In genomic region chr19:17338440-17339078, GRCh38 we compare ENCODE assay signal across 9 cellular contexts. TPM values are rescaled to one million over a fixed set of nuclear protein-coding genes. Genes with fewer than 3 reads are reported as not detected.
DNase-seq lines count a peak whose midpoint lies in the region; ATAC-seq and TF ChIP-seq lines count a peak whose summit lies in the region.
"Had no signal": no experiment of that assay in that cellular context is flagged by ENCODE, and none has a peak within 500 bp of the region (broad histone marks: within the 10 kb centered on the region; RNA-seq: fewer than 3 reads in every experiment).

No MANE protein-coding gene starts in this region.

- CTCF ChIA-PET in WTC11 (lab: Charles Lee) = interaction anchor here (0.5 to 3.0 kb wide), 13 partner anchors 9 to 238 kb away, joined by 3 to 11 read pairs (median 4); partner anchors contain the start of genes DDA1 and MRPL34

- POLR2A ChIA-PET in WTC11 (lab: Charles Lee) = interaction anchor here (1.0 to 1.6 kb wide), 4 partner anchors 10 to 33 kb away, joined by 3 to 11 read pairs (median 5); partner anchors contain the start of genes DDA1 and MRPL34

- no peak overlapping the region for H3K4me3 ChIP-seq in right cardiac atrium (ENCODE audit: low read length)

- no peaks in the 10 kb centered on the region for H3K9me3 Mint-ChIP-seq in activated CD4-positive, alpha-beta T cell treated with anti-CD3 and anti-CD28 coated beads, Interleukin-2, amount 10 ng/mL, durations not matched to agents 24 days and 14 days
- H3K9me3 Mint-ChIP-seq in WTC11 = no peaks in the 10 kb centered on the region
- H3K9me3 Mint-ChIP-seq in stimulated activated naive CD8-positive, alpha-beta T cell treated with anti-CD3 and anti-CD28 coated beads, Interleukin-15, amount 100 ng/mL, for 72 hours = no peaks in the 10 kb centered on the region

- H3K27me3 ChIP-seq in right cardiac atrium (ENCODE audit: control insufficient read depth, insufficient read depth) = no peaks in the 10 kb centered on the region

- ATAC-seq in WTC11 = no peak
- ATAC-seq in right cardiac atrium = no peak
- no peak for ATAC-seq in stimulated activated naive CD8-positive, alpha-beta T cell treated with anti-CD3 and anti-CD28 coated beads, Interleukin-15, amount 100 ng/mL, for 72 hours
- no peak for ATAC-seq in HG02938 (IDR thresholded peaks at IDR 0.05; ENCODE audit: unreplicated experiment)

- H3K27ac Mint-ChIP-seq in activated CD4-positive, alpha-beta T cell treated with anti-CD3 and anti-CD28 coated beads, Interleukin-2, amount 10 ng/mL, durations not matched to agents 24 days and 14 days = no peak overlapping the region
- no peak overlapping the region for H3K27ac Mint-ChIP-seq in WTC11
- H3K27ac Mint-ChIP-seq in stimulated activated naive CD8-positive, alpha-beta T cell treated with anti-CD3 and anti-CD28 coated beads, Interleukin-15, amount 100 ng/mL, for 72 hours = peak overlapping the region in 1 of 2 donors; percentile 7

- H3K4me1 ChIP-seq in right cardiac atrium (ENCODE audit: control insufficient read depth, insufficient read depth, low read length) = peaks cover 3% of the 10 kb centered on the region

- no peaks in the 10 kb centered on the region for H3K27me3 Mint-ChIP-seq in activated CD4-positive, alpha-beta T cell treated with anti-CD3 and anti-CD28 coated beads, Interleukin-2, amount 10 ng/mL, durations not matched to agents 24 days and 14 days
- H3K27me3 Mint-ChIP-seq in WTC11 (ENCODE audit: low read depth) = no peaks in the 10 kb centered on the region
- H3K27me3 Mint-ChIP-seq in stimulated activated naive CD8-positive, alpha-beta T cell treated with anti-CD3 and anti-CD28 coated beads, Interleukin-15, amount 100 ng/mL, for 72 hours = no peaks in the 10 kb centered on the region

- no peak for TF ChIP-seq CTCF in WTC11 (IDR thresholded peaks at IDR 0.05)
- no peak for TF ChIP-seq CTCF in GM13976 (IDR thresholded peaks at IDR 0.05; ENCODE audit: borderline replicate concordance, control extremely low read depth, extremely low read depth, insufficient read depth, missing control alignments)

- intact Hi-C loops in activated CD4-positive, alpha-beta T cell treated with anti-CD3 and anti-CD28 coated beads, Interleukin-2, amount 10 ng/mL, durations not matched to agents 24 days and 14 days (cut with micrococcal nuclease) = no loop called here
- intact Hi-C loops in right cardiac atrium (cut with DNase I) = no loop called here

- H3K4me3 Mint-ChIP-seq in activated CD4-positive, alpha-beta T cell treated with anti-CD3 and anti-CD28 coated beads, Interleukin-2, amount 10 ng/mL, durations not matched to agents 24 days and 14 days = peak overlapping the region; percentile 99
- peak overlapping the region; percentile 99 for H3K4me3 Mint-ChIP-seq in WTC11
- H3K4me3 Mint-ChIP-seq in stimulated activated naive CD8-positive, alpha-beta T cell treated with anti-CD3 and anti-CD28 coated beads, Interleukin-15, amount 100 ng/mL, for 72 hours = peak overlapping the region; percentile 91 to 95

- H3K9me3 ChIP-seq in right cardiac atrium (ENCODE audit: control insufficient read depth, low read length) = no peaks in the 10 kb centered on the region

- H3K27ac ChIP-seq in right cardiac atrium (ENCODE audit: low read length) = no peak overlapping the region

- H3K36me3 Mint-ChIP-seq in activated CD4-positive, alpha-beta T cell treated with anti-CD3 and anti-CD28 coated beads, Interleukin-2, amount 10 ng/mL, durations not matched to agents 24 days and 14 days (ENCODE audit: low read depth) = peaks cover 10% of the 10 kb centered on the region
- peaks cover 7% of the 10 kb centered on the region for H3K36me3 Mint-ChIP-seq in WTC11

- DNase-seq in activated CD4-positive, alpha-beta T cell treated with anti-CD3 and anti-CD28 coated beads, Interleukin-2, amount 10 ng/mL, durations not matched to agents 24 days and 14 days = no peak
- no peak for DNase-seq in activated CD4-positive, alpha-beta T cell treated with anti-CD3 and anti-CD28 coated beads for 1 hour
- DNase-seq in WTC11 (ENCODE audit: low spot score) (no peak), right cardiac atrium (peak; percentile 43 to 75 (median 66)), GM13976 (ENCODE audit: low spot score) (no peak)
- no peak for DNase-seq in stimulated activated naive CD8-positive, alpha-beta T cell treated with anti-CD3 and anti-CD28 coated beads, Interleukin-15, amount 100 ng/mL, for 72 hours
- no peak for DNase-seq in stimulated activated CD4-positive, alpha-beta T cell treated with anti-CD3 and anti-CD28 coated beads, Interleukin-2, amount 100 ng/mL, for 48 hours
- DNase-seq: central memory CD4-positive, alpha-beta T cell had no signal

- peaks cover 23% of the 10 kb centered on the region for H3K4me1 Mint-ChIP-seq in activated CD4-positive, alpha-beta T cell treated with anti-CD3 and anti-CD28 coated beads, Interleukin-2, amount 10 ng/mL, durations not matched to agents 24 days and 14 days
- H3K4me1 Mint-ChIP-seq in WTC11 = peaks cover 38% of the 10 kb centered on the region
- peaks cover 53% of the 10 kb centered on the region for H3K4me1 Mint-ChIP-seq in stimulated activated naive CD8-positive, alpha-beta T cell treated with anti-CD3 and anti-CD28 coated beads, Interleukin-15, amount 100 ng/mL, for 72 hours

- WGBS in right cardiac atrium = 93% methylated on average over 29 of the region's 29 CpGs

- in situ Hi-C loops in GM13976 (cut with MboI; ENCODE audit: low sequenced_read_pairs, unreplicated experiment) = no loop called here

TF ChIP-seq in WTC11, 78 proteins besides CTCF, POLR2A, EP300 and RAD21:
- no peak for TF ChIP-seq CREB1 (CRISPR knock-in tag; IDR thresholded peaks at IDR 0.05)
- TF ChIP-seq ETV6 (CRISPR knock-in tag; IDR thresholded peaks at IDR 0.05) = no peak
- peak; percentile 43; the same call in 1 of the 2 replicates for TF ChIP-seq FOXP4 (CRISPR knock-in tag; IDR thresholded peaks at IDR 0.05)
- no peak for TF ChIP-seq SOX15 (CRISPR knock-in tag; IDR thresholded peaks at IDR 0.05)

RNA-seq across cellular contexts. Expression of gene GTPBP3, which starts 1.2 kb away (rescaled TPM):
- total RNA-seq in activated CD4-positive, alpha-beta T cell treated with anti-CD3 and anti-CD28 coated beads, Interleukin-2, amount 10 ng/mL, durations not matched to agents 24 days and 14 days = 69.9 and 70.3 TPM in 2 replicates
- total RNA-seq in WTC11 (2021) = 79.1 to 93.0 TPM (median 80.8 TPM) in 3 replicates
- total RNA-seq in right cardiac atrium = 10 to 100 TPM in 2 of 4 donors, 1 to 10 TPM in 2; 7.9 to 11.3 (median 10.3) TPM
- polyA plus RNA-seq in right cardiac atrium = 8.4 TPM

RNA-seq across cellular contexts. Expression of gene ANO8, which starts 3.9 kb away (rescaled TPM):
- 6.6 and 7.1 TPM in 2 replicates for total RNA-seq in activated CD4-positive, alpha-beta T cell treated with anti-CD3 and anti-CD28 coated beads, Interleukin-2, amount 10 ng/mL, durations not matched to agents 24 days and 14 days
- total RNA-seq in WTC11 (2021) = 30.5 to 35.4 TPM (median 32.6 TPM) in 3 replicates
- 10 to 100 TPM in 1 of 4 donors, 1 to 10 TPM in 3; 7.1 to 10.9 (median 8.7) TPM for total RNA-seq in right cardiac atrium
- polyA plus RNA-seq in right cardiac atrium = 7.8 TPM

RNA-seq across cellular contexts. Expression of gene DDA1, which starts 29.2 kb away (rescaled TPM):
- total RNA-seq in activated CD4-positive, alpha-beta T cell treated with anti-CD3 and anti-CD28 coated beads, Interleukin-2, amount 10 ng/mL, durations not matched to agents 24 days and 14 days = 37.9 and 38.2 TPM in 2 replicates
- total RNA-seq in WTC11 (2021) = 36.2 to 42.8 TPM (median 37.0 TPM) in 3 replicates
- total RNA-seq in right cardiac atrium = 10 to 100 TPM; 29.7 to 33.6 (median 30.8) TPM
- 92.5 TPM for polyA plus RNA-seq in right cardiac atrium

RNA-seq across cellular contexts. Expression of gene MRPL34, which starts 32.9 kb away (rescaled TPM):
- total RNA-seq in activated CD4-positive, alpha-beta T cell treated with anti-CD3 and anti-CD28 coated beads, Interleukin-2, amount 10 ng/mL, durations not matched to agents 24 days and 14 days = 101 and 103 TPM in 2 replicates
- total RNA-seq in WTC11 (2021) (117 to 130 TPM (median 122 TPM) in 3 replicates), right cardiac atrium (100 to 1,000 TPM; 131 to 180 (median 164) TPM)
- 321 TPM for polyA plus RNA-seq in right cardiac atrium

RNA-seq across cellular contexts. Expression of gene ABHD8, which starts 35.3 kb away (rescaled TPM):
- total RNA-seq in activated CD4-positive, alpha-beta T cell treated with anti-CD3 and anti-CD28 coated beads, Interleukin-2, amount 10 ng/mL, durations not matched to agents 24 days and 14 days = 5.6 and 6.5 TPM in 2 replicates
- total RNA-seq in WTC11 (2021) = 13.2 to 18.1 TPM (median 17.6 TPM) in 3 replicates
- 10 to 100 TPM; 12.7 to 17.0 (median 14.3) TPM for total RNA-seq in right cardiac atrium
- polyA plus RNA-seq in right cardiac atrium = 15.8 TPM

Comparison
In these comparisons a context has a peak if more than half of its experiments do, and no peak if none do; other contexts are left out.
1. DNase-seq: peak in right cardiac atrium (3 of 3); none in activated CD4-positive, alpha-beta T cell treated with anti-CD3 and anti-CD28 coated beads, Interleukin-2, amount 10 ng/mL, durations not matched to agents 24 days and 14 days (single experiment), activated CD4-positive, alpha-beta T cell treated with anti-CD3 and anti-CD28 coated beads for 1 hour (single experiment), WTC11 (single experiment), stimulated activated naive CD8-positive, alpha-beta T cell treated with anti-CD3 and anti-CD28 coated beads, Interleukin-15, amount 100 ng/mL, for 72 hours (0 of 2), GM13976 (single experiment) and stimulated activated CD4-positive, alpha-beta T cell treated with anti-CD3 and anti-CD28 coated beads, Interleukin-2, amount 100 ng/mL, for 48 hours (0 of 2).
2. Peak in every context shown above with its lines, with median percentiles within 50 percentile points of each other: H3K4me3 Mint-ChIP-seq.